ENCODE assay signal across 1 cellular context in the genomic region with DNA sequence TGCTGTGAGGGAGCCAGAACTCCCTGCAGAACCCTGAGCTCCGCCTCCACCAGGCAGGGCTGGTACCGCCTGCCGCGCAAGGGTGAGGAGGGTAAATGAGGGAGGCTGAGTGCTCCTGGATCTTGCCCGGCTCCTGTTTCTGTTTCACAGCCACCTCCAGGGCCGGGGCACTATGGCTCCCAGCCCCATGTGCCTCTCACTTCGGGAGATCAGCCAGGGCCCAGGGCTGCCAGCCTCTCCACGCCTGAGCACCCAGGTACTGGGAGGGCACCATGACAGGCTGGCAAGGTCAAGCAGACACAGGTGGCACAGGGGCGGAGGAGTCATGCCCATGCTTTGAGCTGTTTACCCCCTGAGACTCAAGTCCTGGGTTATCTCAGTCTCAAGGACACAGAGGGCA.
TF ChIP-seq lines count a peak whose summit lies in the region.

No MANE protein-coding gene starts in this region.

TF ChIP-seq in HepG2, 621 proteins besides CTCF, POLR2A, EP300 and RAD21:
- TF ChIP-seq, protein P1, sequence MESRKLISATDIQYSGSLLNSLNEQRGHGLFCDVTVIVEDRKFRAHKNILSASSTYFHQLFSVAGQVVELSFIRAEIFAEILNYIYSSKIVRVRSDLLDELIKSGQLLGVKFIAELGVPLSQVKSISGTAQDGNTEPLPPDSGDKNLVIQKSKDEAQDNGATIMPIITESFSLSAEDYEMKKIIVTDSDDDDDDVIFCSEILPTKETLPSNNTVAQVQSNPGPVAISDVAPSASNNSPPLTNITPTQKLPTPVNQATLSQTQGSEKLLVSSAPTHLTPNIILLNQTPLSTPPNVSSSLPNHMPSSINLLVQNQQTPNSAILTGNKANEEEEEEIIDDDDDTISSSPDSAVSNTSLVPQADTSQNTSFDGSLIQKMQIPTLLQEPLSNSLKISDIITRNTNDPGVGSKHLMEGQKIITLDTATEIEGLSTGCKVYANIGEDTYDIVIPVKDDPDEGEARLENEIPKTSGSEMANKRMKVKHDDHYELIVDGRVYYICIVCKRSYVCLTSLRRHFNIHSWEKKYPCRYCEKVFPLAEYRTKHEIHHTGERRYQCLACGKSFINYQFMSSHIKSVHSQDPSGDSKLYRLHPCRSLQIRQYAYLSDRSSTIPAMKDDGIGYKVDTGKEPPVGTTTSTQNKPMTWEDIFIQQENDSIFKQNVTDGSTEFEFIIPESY (CRISPR knock-in tag; IDR thresholded peaks at IDR 0.05): peak; percentile 78
